In genomic region chr1:248841702-248842395, GRCh38 we compare ENCODE assay signal across 8 cellular contexts. TPM values are rescaled to one million over a fixed set of nuclear protein-coding genes. Genes with fewer than 3 reads are reported as not detected.
A peak's percentile ranks its signal among the peaks of the same experiment; 100 is the strongest.
DNase-seq lines count a peak whose midpoint lies in the region; FAIRE-seq and TF ChIP-seq lines count a peak whose summit lies in the region.

No MANE protein-coding gene starts in this region.

- H4K20me1 ChIP-seq in endothelial cell of umbilical vein (replicated peaks; ENCODE audit: control insufficient read depth, extremely low read depth, insufficient read depth, low read length), result no peaks in the 10 kb centered on the region

- H2AFZ ChIP-seq in endothelial cell of umbilical vein (ENCODE audit: low read depth, low read length), result no peak overlapping the region

- H3K36me3 ChIP-seq in endothelial cell of umbilical vein (ENCODE audit: control insufficient read depth in 2 of 2, extremely low read depth in 1 of 2, insufficient read depth in 2 of 2, low read length in 2 of 2) (peaks cover 6% of the 10 kb centered on the region in 2 experiments), neutrophil (peaks cover 33% of the 10 kb centered on the region)

- no peaks in the 10 kb centered on the region for H3K9me1 ChIP-seq in endothelial cell of umbilical vein (replicated peaks; ENCODE audit: control insufficient read depth, extremely low read depth, insufficient read depth, low read length)

- peaks cover 17% of the 10 kb centered on the region for H3K79me2 ChIP-seq in endothelial cell of umbilical vein (ENCODE audit: control insufficient read depth, insufficient read depth, low read length)

- intact Hi-C loops in endothelial cell of umbilical vein (cut with micrococcal nuclease), result no loop called here

- H3K4me1 ChIP-seq in endothelial cell of umbilical vein (ENCODE audit: control insufficient read depth, extremely low read depth, insufficient read depth, low read length) (peaks cover 11% of the 10 kb centered on the region), neutrophil (ENCODE audit: control insufficient read depth in 1 of 2, insufficient read depth in 1 of 2, low read depth in 1 of 2, low read length in 1 of 2) (peaks cover 18 to 19% of the 10 kb centered on the region in 2 experiments)

- DNase-seq in AG09309 (ENCODE audit: low read depth) (no peak), GM12865 (ENCODE audit: low read depth) (peak; percentile 54), SKM-1 treated with dmso at 0.1 percent for 144 hours (lab: John Stamatoyannopoulos, UW; ENCODE audit: unreplicated experiment) (peak; percentile 25), endothelial cell of umbilical vein (ENCODE audit: low read depth, low spot score) (peak; percentile 42), 8988T (no peak), NCI-H1092 (lab: John Stamatoyannopoulos, UW) (no peak)
- DNase-seq in activated CD4-positive, CD25-positive, alpha-beta regulatory T cell treated with anti-CD3 and anti-CD28 coated beads, Interleukin-2, amount 50 U/mL, for 72 hours, result no peak

- dilution Hi-C loops in endothelial cell of umbilical vein (cut with MboI; ENCODE audit: extremely low pct_ligation_motif_present, low sequenced_read_pairs), result no loop called here

- no TSS peak for BruUV-seq in endothelial cell of umbilical vein (replicated peaks; lab: Mats Ljungman, UMichigan)

- H3K9me3 ChIP-seq in endothelial cell of umbilical vein (replicated peaks; ENCODE audit: control insufficient read depth, insufficient read depth, low read length) (no peaks in the 10 kb centered on the region), neutrophil (no peaks in the 10 kb centered on the region)

- H3K9ac ChIP-seq in endothelial cell of umbilical vein (replicated peaks; ENCODE audit: extremely low read depth, insufficient read depth, low read length), result no peak overlapping the region

- peak; percentile 40 for FAIRE-seq in endothelial cell of umbilical vein (lab: Jason Lieb, UNC)

- H3K27ac ChIP-seq in endothelial cell of umbilical vein (ENCODE audit: insufficient read depth, low read depth, low read length) (no peak overlapping the region), neutrophil (no peak overlapping the region)

- CTCF ChIA-PET in endothelial cell of umbilical vein (lab: Charles Lee), result interaction anchor here (0.8 to 2.6 kb wide), 6 partner anchors 11 to 64 kb away, joined by 3 to 10 read pairs (median 4); partner anchors contain the start of genes PGBD2, SH3BP5L and ZNF692

- POLR2A ChIA-PET in endothelial cell of umbilical vein (lab: Charles Lee), result no interaction called here

- no peak overlapping the region for H3K4me2 ChIP-seq in endothelial cell of umbilical vein (ENCODE audit: insufficient read depth, low read length)

- TF ChIP-seq CTCF in AG09309 (IDR thresholded peaks at IDR 0.05; ENCODE audit: control insufficient read depth, insufficient read depth, low read depth, low read length, missing control alignments) (peak; percentile 68), GM12865 (IDR thresholded peaks at IDR 0.05; ENCODE audit: insufficient read depth, low read depth, low read length, missing control alignments) (peak; percentile 38), endothelial cell of umbilical vein (IDR thresholded peaks at IDR 0.05; ENCODE audit: extremely low read depth in 1 of 2, insufficient read depth in 1 of 2, low read depth in 1 of 2, low read length in 2 of 2) (peak; percentile 30 to 50), neutrophil (IDR thresholded peaks at IDR 0.05) (peak; percentile 43)

- H3K27me3 ChIP-seq in endothelial cell of umbilical vein (ENCODE audit: control insufficient read depth in 2 of 2, insufficient read depth in 2 of 2, low read length in 2 of 2), result no peaks in the 10 kb centered on the region
- H3K27me3 ChIP-seq in neutrophil, result no peaks in the 10 kb centered on the region

- TF ChIP-seq POLR2A in endothelial cell of umbilical vein (IDR thresholded peaks at IDR 0.05; ENCODE audit: low read depth, low read length), result no peak

- H3K4me3 ChIP-seq in AG09309 (ENCODE audit: control insufficient read depth, low read depth, low read length) (no peak overlapping the region), GM12865 (ENCODE audit: low read depth, low read length) (no peak overlapping the region), endothelial cell of umbilical vein (replicated peaks in 1 of 3; ENCODE audit: insufficient read depth in 1 of 3, low read depth in 1 of 3, low read length in 3 of 3) (no peak overlapping the region), neutrophil (ENCODE audit: low read depth in 1 of 2, low read length in 1 of 2) (no peak overlapping the region)

TF ChIP-seq in endothelial cell of umbilical vein, 7 proteins besides CTCF, POLR2A, EP300 and RAD21:
- no peak for TF ChIP-seq JUN (IDR thresholded peaks at IDR 0.05; ENCODE audit: borderline replicate concordance, insufficient read depth, insufficient read length, low read depth)
- no peak for TF ChIP-seq EZH2 (IDR thresholded peaks at IDR 0.05; ENCODE audit: borderline replicate concordance, low read depth, low read length, severe bottlenecking)
- TF ChIP-seq FOS (IDR thresholded peaks at IDR 0.05; ENCODE audit: borderline replicate concordance, insufficient read depth, low read length), result no peak
- no peak for TF ChIP-seq POLR2AphosphoS5 (IDR thresholded peaks at IDR 0.05; ENCODE audit: insufficient read depth, low read depth, low read length)
- no peak for TF ChIP-seq MYC (IDR thresholded peaks at IDR 0.05; ENCODE audit: low read depth, low read length)
- TF ChIP-seq GATA2 (IDR thresholded peaks at IDR 0.05; ENCODE audit: insufficient read depth, insufficient read length, low read depth, low read length), result no peak
- TF ChIP-seq, protein P1, sequence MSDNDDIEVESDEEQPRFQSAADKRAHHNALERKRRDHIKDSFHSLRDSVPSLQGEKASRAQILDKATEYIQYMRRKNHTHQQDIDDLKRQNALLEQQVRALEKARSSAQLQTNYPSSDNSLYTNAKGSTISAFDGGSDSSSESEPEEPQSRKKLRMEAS (IDR thresholded peaks at IDR 0.05; ENCODE audit: insufficient read depth, insufficient read length), result no peak

RNA-seq across cellular contexts. Expression of gene ZNF672, which starts 3.8 kb away (rescaled TPM):
- total RNA-seq in endothelial cell of umbilical vein, result 20.1 and 21.5 TPM in 2 replicates
- polyA plus RNA-seq in endothelial cell of umbilical vein, result 29.6 and 30.6 TPM in 2 replicates
- 17.8 TPM in 2 replicates for polyA plus RNA-seq in endothelial cell of umbilical vein (2011; cell fraction: cytosol; rRNA removed)
- 18.1 and 18.4 TPM in 2 replicates for polyA plus RNA-seq in endothelial cell of umbilical vein (2011; cell fraction: nucleus; rRNA removed)
- polyA plus RNA-seq in endothelial cell of umbilical vein (2012), result 9.1 and 9.4 TPM in 2 replicates
- 23.9 and 28.1 TPM in 2 replicates for polyA minus RNA-seq in endothelial cell of umbilical vein
- 33.8 TPM for polyA minus RNA-seq in endothelial cell of umbilical vein (2011; cell fraction: cytosol; rRNA and poly(A)+ RNA removed)
- 14.1 and 14.7 TPM in 2 replicates for polyA minus RNA-seq in endothelial cell of umbilical vein (2011; cell fraction: nucleus; rRNA and poly(A)+ RNA removed)

RNA-seq across cellular contexts. Expression of gene SH3BP5L, which starts 16.1 kb away (rescaled TPM):
- 24.7 and 26.5 TPM in 2 replicates for total RNA-seq in endothelial cell of umbilical vein
- polyA plus RNA-seq in endothelial cell of umbilical vein, result 22.9 and 24.7 TPM in 2 replicates
- 20.0 and 23.7 TPM in 2 replicates for polyA plus RNA-seq in endothelial cell of umbilical vein (2011; cell fraction: cytosol; rRNA removed)
- polyA plus RNA-seq in endothelial cell of umbilical vein (2011; cell fraction: nucleus; rRNA removed), result 34.8 and 35.9 TPM in 2 replicates
- 12.4 TPM in 2 replicates for polyA plus RNA-seq in endothelial cell of umbilical vein (2012)
- polyA minus RNA-seq in endothelial cell of umbilical vein, result 23.0 and 29.6 TPM in 2 replicates
- polyA minus RNA-seq in endothelial cell of umbilical vein (2011; cell fraction: cytosol; rRNA and poly(A)+ RNA removed), result 11.8 TPM
- 24.3 and 29.0 TPM in 2 replicates for polyA minus RNA-seq in endothelial cell of umbilical vein (2011; cell fraction: nucleus; rRNA and poly(A)+ RNA removed)

RNA-seq across cellular contexts. Expression of gene ZNF692, which starts 17.0 kb away (rescaled TPM):
- total RNA-seq in endothelial cell of umbilical vein, result 36.6 and 38.6 TPM in 2 replicates
- 32.6 and 33.6 TPM in 2 replicates for polyA plus RNA-seq in endothelial cell of umbilical vein
- polyA plus RNA-seq in endothelial cell of umbilical vein (2011; cell fraction: cytosol; rRNA removed), result 16.3 and 22.5 TPM in 2 replicates
- 241 TPM in 2 replicates for polyA plus RNA-seq in endothelial cell of umbilical vein (2011; cell fraction: nucleus; rRNA removed)
- polyA plus RNA-seq in endothelial cell of umbilical vein (2012), result 21.9 and 23.0 TPM in 2 replicates
- polyA minus RNA-seq in endothelial cell of umbilical vein, result 13.2 and 18.1 TPM in 2 replicates
- 12.1 TPM for polyA minus RNA-seq in endothelial cell of umbilical vein (2011; cell fraction: cytosol; rRNA and poly(A)+ RNA removed)
- polyA minus RNA-seq in endothelial cell of umbilical vein (2011; cell fraction: nucleus; rRNA and poly(A)+ RNA removed), result 17.5 and 21.1 TPM in 2 replicates

Comparison
In these comparisons a context has a peak if more than half of its experiments do, and no peak if none do; other contexts are left out.
1. DNase-seq: peak in GM12865 (single experiment), SKM-1 treated with dmso at 0.1 percent for 144 hours (single experiment) and endothelial cell of umbilical vein (single experiment); none in AG09309 (single experiment), 8988T (single experiment), NCI-H1092 (single experiment) and activated CD4-positive, CD25-positive, alpha-beta regulatory T cell treated with anti-CD3 and anti-CD28 coated beads, Interleukin-2, amount 50 U/mL, for 72 hours (single experiment).
2. Peak in every context shown above with its lines, with median percentiles within 50 percentile points of each other: CTCF ChIP-seq.